Comparison of ENCODE assay signal across 8 cellular contexts in genomic region chr5:88729476-88730182, GRCh38.
DNase-seq lines count a peak whose midpoint lies in the region; ATAC-seq, FAIRE-seq and TF ChIP-seq lines count a peak whose summit lies in the region.

No MANE protein-coding gene starts in this region.

- peak; percentile 81 for TF ChIP-seq CTCF in D721Med (IDR thresholded peaks at IDR 0.05; ENCODE audit: insufficient read depth, missing control alignments)

- peak; percentile 90 for FAIRE-seq in D721Med (lab: Jason Lieb, UNC)

- peak; percentile 43 for ATAC-seq in GM21723 (IDR thresholded peaks at IDR 0.05; ENCODE audit: unreplicated experiment)
- no peak for ATAC-seq in HG02571 (IDR thresholded peaks at IDR 0.05; ENCODE audit: unreplicated experiment)

- DNase-seq in D721Med (ENCODE audit: insufficient read length, low spot score) (no peak), LoVo (ENCODE audit: low spot score) (peak; percentile 83), RPMI8226 (peak; percentile 87), germinal center (ENCODE audit: low spot score) (peak; percentile 35), pons (ENCODE audit: low spot score) (peak; percentile 92)
- DNase-seq in activated naive CD4-positive, alpha-beta T cell (lab: John Stamatoyannopoulos, UW) = peak; percentile 0 to 12 (median 2)
